In the genomic region with DNA sequence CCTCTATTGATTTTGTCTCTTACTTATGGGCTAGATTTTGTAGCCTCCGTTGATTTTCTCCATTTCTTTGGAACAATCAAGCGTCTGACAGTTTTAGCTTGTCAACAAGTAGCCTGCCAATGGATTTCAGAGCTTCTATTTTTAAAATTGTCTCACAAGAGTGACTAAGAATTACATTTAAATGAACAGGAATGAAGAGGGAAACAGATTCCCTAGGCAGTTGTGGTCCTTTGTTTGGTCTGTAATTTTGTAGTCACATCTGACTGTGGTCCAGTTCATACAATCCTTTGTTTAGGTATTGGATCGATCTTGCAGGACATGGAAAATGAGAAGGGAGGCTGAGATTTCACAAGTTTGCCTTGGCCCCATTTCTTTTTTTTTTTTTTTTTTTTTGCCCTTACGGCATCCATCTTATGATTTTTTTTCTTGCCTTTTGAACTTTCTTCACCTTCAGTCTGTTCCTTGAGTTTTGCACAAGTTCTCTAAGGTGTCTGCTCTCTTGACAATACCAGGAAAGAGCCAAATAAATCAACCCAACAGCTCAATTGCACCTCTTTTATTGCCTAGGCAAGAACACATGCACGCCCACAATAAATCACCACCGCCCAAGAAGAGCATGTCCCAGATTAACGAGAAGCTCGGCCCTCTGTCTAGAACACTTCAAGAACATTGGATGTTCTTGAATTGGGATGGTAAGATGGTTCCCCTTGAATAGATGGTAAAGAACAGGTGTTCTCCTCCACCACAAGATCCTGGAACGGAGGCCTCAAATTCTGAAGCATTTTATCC, we compare ENCODE assay signal across 24 cellular contexts.
DNase-seq lines count a peak whose midpoint lies in the region; ATAC-seq, FAIRE-seq and TF ChIP-seq lines count a peak whose summit lies in the region.
"Had no signal": no experiment of that assay in that cellular context is flagged by ENCODE, and none has a peak within 500 bp of the region (broad histone marks: within the 10 kb centered on the region; RNA-seq: fewer than 3 reads in every experiment).

No MANE protein-coding gene starts in this region.

- H3K4me3 ChIP-seq in AG10803 (ENCODE audit: low read length) (no peak overlapping the region), small intestine (ENCODE audit: low read depth in 1 of 2, low read length in 2 of 2) (no peak overlapping the region)
- H3K4me3 ChIP-seq: SK-N-MC, upper lobe of right lung had no signal

- peak overlapping the region; percentile 83 for H3K27ac Mint-ChIP-seq in central memory CD8-positive, alpha-beta T cell (ENCODE audit: low read depth)
- no peak overlapping the region for H3K27ac Mint-ChIP-seq in HFFc6
- H3K27ac Mint-ChIP-seq: activated naive CD8-positive, alpha-beta T cell treated with anti-CD3 and anti-CD28 coated beads, Interleukin-2, amount 10 ng/mL, durations not matched to agents 7 days and 5 days; stimulated activated naive CD8-positive, alpha-beta T cell treated with anti-CD3 and anti-CD28 coated beads, Interleukin-15, Interleukin-2, amounts not matched to agents 100 ng/mL and 50 ng/mL, for 24 hours; T-helper 17 cell had no signal

- peak overlapping the region; percentile 48 for H3K4me3 Mint-ChIP-seq in central memory CD8-positive, alpha-beta T cell
- no peak overlapping the region for H3K4me3 Mint-ChIP-seq in HFFc6
- H3K4me3 Mint-ChIP-seq: activated naive CD8-positive, alpha-beta T cell treated with anti-CD3 and anti-CD28 coated beads, Interleukin-2, amount 10 ng/mL, durations not matched to agents 7 days and 5 days; stimulated activated naive CD8-positive, alpha-beta T cell treated with anti-CD3 and anti-CD28 coated beads, Interleukin-15, Interleukin-2, amounts not matched to agents 100 ng/mL and 50 ng/mL, for 24 hours; T-helper 17 cell had no signal

- H3K4me1 ChIP-seq in small intestine (ENCODE audit: control insufficient read depth in 2 of 2, insufficient read depth in 1 of 2, low read depth in 1 of 2, low read length in 1 of 2): peaks cover 0 to 6% of the 10 kb centered on the region in 2 donors

- intact Hi-C loops in left colon (cut with DNase I, micrococcal nuclease): loop anchor here in 1 of 2 donors (10.0 kb wide), 1 partner anchor 508 kb away; a partner anchor contains a TSS

- H3K9me3 Mint-ChIP-seq in central memory CD8-positive, alpha-beta T cell: no peaks in the 10 kb centered on the region
- H3K9me3 Mint-ChIP-seq in HFFc6: no peaks in the 10 kb centered on the region
- H3K9me3 Mint-ChIP-seq: activated naive CD8-positive, alpha-beta T cell treated with anti-CD3 and anti-CD28 coated beads, Interleukin-2, amount 10 ng/mL, durations not matched to agents 7 days and 5 days; stimulated activated naive CD8-positive, alpha-beta T cell treated with anti-CD3 and anti-CD28 coated beads, Interleukin-15, Interleukin-2, amounts not matched to agents 100 ng/mL and 50 ng/mL, for 24 hours had no signal

- peaks cover 1% of the 10 kb centered on the region for H3K36me3 Mint-ChIP-seq in central memory CD8-positive, alpha-beta T cell (ENCODE audit: insufficient read depth)
- no peaks in the 10 kb centered on the region; the same call in 1 of the 2 replicates for H3K36me3 Mint-ChIP-seq in HFFc6 (ENCODE audit: low read depth)

- no peak for FAIRE-seq in small intestine (lab: Jason Lieb, UNC)
- FAIRE-seq: A204.1 had no signal

- H3K36me3 ChIP-seq in small intestine (ENCODE audit: control insufficient read depth in 2 of 2, insufficient read depth in 2 of 2, low read length in 2 of 2): no peaks in the 10 kb centered on the region
- H3K36me3 ChIP-seq: upper lobe of right lung had no signal

- H3K4me1 Mint-ChIP-seq in central memory CD8-positive, alpha-beta T cell: peaks cover 27% of the 10 kb centered on the region
- H3K4me1 Mint-ChIP-seq in HFFc6 (ENCODE audit: low read depth): peaks cover 20% of the 10 kb centered on the region

- no peak for ATAC-seq in central memory CD8-positive, alpha-beta T cell (replicated peaks; ENCODE audit: extremely low read depth, poor library complexity, severe bottlenecking)
- ATAC-seq in left colon: peak; percentile 89
- ATAC-seq in GM18867 (IDR thresholded peaks at IDR 0.05; ENCODE audit: unreplicated experiment): no peak
- ATAC-seq: T-helper 17 cell, upper lobe of right lung had no signal

- 50 to 71% (median 66%) methylated on average over 9 of the region's 9 CpGs for WGBS in small intestine, 3 donors

- H3K27ac ChIP-seq in small intestine (ENCODE audit: low read depth in 1 of 2, low read length in 1 of 2): peak overlapping the region in 1 of 2 donors; percentile 10
- H3K27ac ChIP-seq: SK-N-MC, upper lobe of right lung had no signal

- H3K9me3 ChIP-seq in small intestine (ENCODE audit: control insufficient read depth, low read depth): no peaks in the 10 kb centered on the region
- H3K9me3 ChIP-seq: upper lobe of right lung had no signal

- H3K27me3 ChIP-seq in small intestine (ENCODE audit: control insufficient read depth in 2 of 2, insufficient read depth in 2 of 2, low read length in 2 of 2): no peaks in the 10 kb centered on the region
- H3K27me3 ChIP-seq: upper lobe of right lung had no signal

- TF ChIP-seq CTCF in AG10803 (conservative IDR thresholded peaks at IDR 0.05; ENCODE audit: low read length) (no peak), HFFc6 (IDR thresholded peaks at IDR 0.05) (no peak)

- no peaks in the 10 kb centered on the region for H3K27me3 Mint-ChIP-seq in central memory CD8-positive, alpha-beta T cell
- H3K27me3 Mint-ChIP-seq in HFFc6 (ENCODE audit: insufficient read depth): no peaks in the 10 kb centered on the region
- H3K27me3 Mint-ChIP-seq: stimulated activated naive CD8-positive, alpha-beta T cell treated with anti-CD3 and anti-CD28 coated beads, Interleukin-15, Interleukin-2, amounts not matched to agents 100 ng/mL and 50 ng/mL, for 24 hours; T-helper 17 cell had no signal

- DNase-seq in AG10803 (ENCODE audit: low read depth) (peak; percentile 42), left colon (peak; percentile 46 to 76), small intestine (peak; percentile 82), HFFc6 (no peak), NCI-H345 treated with DMSO at 0.1 percent for 48 hours (lab: John Stamatoyannopoulos, UW; ENCODE audit: unreplicated experiment) (no peak)
- DNase-seq in central memory CD8-positive, alpha-beta T cell (ENCODE audit: low spot score in 2 of 2): no peak
- DNase-seq in activated CD8-positive, alpha-beta memory T cell treated with anti-CD3 and anti-CD28 coated beads, Interleukin-2, amount 50 U/mL, for 48 hours: no peak
- DNase-seq: activated CD4-positive, alpha-beta T cell treated with anti-CD3 and anti-CD28 coated beads for 48 hours; activated naive CD8-positive, alpha-beta T cell treated with anti-CD3 and anti-CD28 coated beads, Interleukin-2, amount 10 ng/mL, durations not matched to agents 7 days and 5 days; dermis blood vessel endothelial cell; foreskin melanocyte; GOT3; IMR-90; NCI-H1417; NCI-H2107; NCI-H510A; stimulated activated CD4-positive, alpha-beta T cell treated with anti-CD3 and anti-CD28 coated beads, Interleukin-12 subunit alpha, Interleukin-12 subunit beta, amount 100 ng/mL, for 4 hours; stimulated activated CD4-positive, alpha-beta T cell treated with anti-CD3 and anti-CD28 coated beads, Interleukin-4, amount 100 ng/mL, for 4 hours; T-helper 17 cell; upper lobe of right lung had no signal

Comparison
In these comparisons a context has a peak if more than half of its experiments do, and no peak if none do; other contexts are left out.
1. DNase-seq: peak in AG10803 (single experiment), left colon (2 of 2) and small intestine (single experiment); none in central memory CD8-positive, alpha-beta T cell (0 of 2), HFFc6 (single experiment), NCI-H345 treated with DMSO at 0.1 percent for 48 hours (single experiment) and activated CD8-positive, alpha-beta memory T cell treated with anti-CD3 and anti-CD28 coated beads, Interleukin-2, amount 50 U/mL, for 48 hours (single experiment).